In genomic region chr3:43966126-43966525, GRCh38 we compare ENCODE assay signal across 17 cellular contexts.
"Had no signal": no experiment of that assay in that cellular context is flagged by ENCODE, and none has a peak within 500 bp of the region (broad histone marks: within the 10 kb centered on the region; RNA-seq: fewer than 3 reads in every experiment).

No MANE protein-coding gene starts in this region.

- H3K36me3 ChIP-seq: adrenal gland, gastrocnemius medialis, sigmoid colon, thyroid gland had no signal

- H3K9me3 ChIP-seq: adrenal gland, gastrocnemius medialis, sigmoid colon, thyroid gland had no signal

- H3K27ac ChIP-seq: adrenal gland, gastrocnemius medialis, sigmoid colon, thyroid gland had no signal

- FAIRE-seq: astrocyte, keratinocyte had no signal

- H3K4me3 ChIP-seq: adrenal gland, gastrocnemius medialis, sigmoid colon, thyroid gland had no signal

- DNase-seq: activated CD4-positive, alpha-beta T cell treated with anti-CD3 and anti-CD28 coated beads, Interleukin-2, amount 10 ng/mL, durations not matched to agents 24 days and 14 days; activated effector memory CD4-positive, alpha-beta T cell treated with anti-CD3 and anti-CD28 coated beads, Interleukin-2, amount 50 U/mL, for 16 hours; activated naive CD4-positive, alpha-beta T cell treated with anti-CD3 and anti-CD28 coated beads, Interleukin-2, amount 50 U/mL, for 16 hours; activated T-cell treated with anti-CD3 and anti-CD28 coated beads, Interleukin-2, amount 50 U/mL, for 72 hours; adrenal gland; cerebellar nuclear complex; effector CD4-positive, alpha-beta T cell; gastrocnemius medialis; head of caudate nucleus; occipital lobe; posterior cingulate gyrus; sigmoid colon; stimulated activated CD4-positive, alpha-beta T cell treated with anti-CD3 and anti-CD28 coated beads, Interleukin-4, amount 100 ng/mL, for 24 hours; thyroid gland had no signal

- ATAC-seq: activated T-cell treated with anti-CD3 and anti-CD28 coated beads, Interleukin-2, amount 50 U/mL, for 72 hours; gastrocnemius medialis; stimulated activated effector memory CD8-positive, alpha-beta T cell treated with anti-CD3 and anti-CD28 coated beads, Interleukin-12 subunit alpha, Interleukin-12 subunit beta, amount 100 ng/mL, for 72 hours had no signal

- H3K4me1 ChIP-seq: adrenal gland, gastrocnemius medialis, sigmoid colon, thyroid gland had no signal

- H3K27me3 ChIP-seq: gastrocnemius medialis, thyroid gland had no signal
